In genomic region chr16:5071681-5072333, GRCh38 we compare ENCODE assay signal across 8 cellular contexts. TPM values are rescaled to one million over a fixed set of nuclear protein-coding genes. Genes with fewer than 3 reads are reported as not detected.
DNase-seq lines count a peak whose midpoint lies in the region; ATAC-seq and TF ChIP-seq lines count a peak whose summit lies in the region.

A gene with protein sequence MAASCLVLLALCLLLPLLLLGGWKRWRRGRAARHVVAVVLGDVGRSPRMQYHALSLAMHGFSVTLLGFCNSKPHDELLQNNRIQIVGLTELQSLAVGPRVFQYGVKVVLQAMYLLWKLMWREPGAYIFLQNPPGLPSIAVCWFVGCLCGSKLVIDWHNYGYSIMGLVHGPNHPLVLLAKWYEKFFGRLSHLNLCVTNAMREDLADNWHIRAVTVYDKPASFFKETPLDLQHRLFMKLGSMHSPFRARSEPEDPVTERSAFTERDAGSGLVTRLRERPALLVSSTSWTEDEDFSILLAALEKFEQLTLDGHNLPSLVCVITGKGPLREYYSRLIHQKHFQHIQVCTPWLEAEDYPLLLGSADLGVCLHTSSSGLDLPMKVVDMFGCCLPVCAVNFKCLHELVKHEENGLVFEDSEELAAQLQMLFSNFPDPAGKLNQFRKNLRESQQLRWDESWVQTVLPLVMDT (plus strand): TSS chr16:5071843. CDS start chr16:5071850, 7 bp downstream.

- TF ChIP-seq EP300 in transverse colon (IDR thresholded peaks at IDR 0.05; ENCODE audit: low read depth), result no peak

- no peaks in the 10 kb centered on the region for H3K4me1 ChIP-seq in cardiac muscle cell (ENCODE audit: low read depth)
- peaks cover 3 to 16% (median 11%) of the 10 kb centered on the region in 4 donors for H3K4me1 ChIP-seq in transverse colon

- TF ChIP-seq CTCF in NB4 (IDR thresholded peaks at IDR 0.05; ENCODE audit: low read depth, low read length) (no peak), cardiac muscle cell (IDR thresholded peaks at IDR 0.05; ENCODE audit: low read depth, low read length) (no peak), transverse colon (IDR thresholded peaks at IDR 0.05) (no peak)

- no peaks in the 10 kb centered on the region for H3K27me3 ChIP-seq in cardiac muscle cell
- H3K27me3 ChIP-seq in transverse colon, result no peaks in the 10 kb centered on the region

- H3K9me3 ChIP-seq in cardiac muscle cell (ENCODE audit: low read depth), result no peaks in the 10 kb centered on the region
- no peaks in the 10 kb centered on the region for H3K9me3 ChIP-seq in transverse colon

- H3K27ac ChIP-seq in cardiac muscle cell, result peak within 1 kb of the TSS; percentile 78
- H3K27ac ChIP-seq in transverse colon, result peak within 1 kb of the TSS; percentile 87 to 91 (median 89)

- in situ Hi-C loops in transverse colon (cut with MboI; ENCODE audit: low pct_ligation_motif_present in 1 of 4, low pct_unique_long_range_greater_than_20kb in 1 of 4, low sequenced_read_pairs in 3 of 4), result no loop called here

- DNase-seq in NB4 (ENCODE audit: low read depth) (peak; percentile 89), SW 1271 (lab: John Stamatoyannopoulos, UW) (peak; percentile 21 to 66), cardiac muscle cell (ENCODE audit: low read depth in 1 of 2, low spot score in 1 of 2) (peak; percentile 89 to 92), pons (ENCODE audit: low spot score) (peak; percentile 81), transverse colon (peak; percentile 91)
- DNase-seq in activated naive CD8-positive, alpha-beta T cell treated with anti-CD3 and anti-CD28 coated beads, Interleukin-2, amount 50 U/mL, for 16 hours (ENCODE audit: low read depth, low spot score), result peak; percentile 70

- intact Hi-C loops in transverse colon (cut with DNase I; ENCODE audit: low total_unique reads), result no loop called here

- peak within 1 kb of the TSS; percentile 96 for H3K4me3 ChIP-seq in NB4 (ENCODE audit: low read depth, low read length)
- peak within 1 kb of the TSS; percentile 81 for H3K4me3 ChIP-seq in cardiac muscle cell
- peak within 1 kb of the TSS; percentile 49 to 89 (median 64) for H3K4me3 ChIP-seq in transverse colon

- 0% methylated on average over 28 of the region's 53 CpGs; no CpG with 5 or more reads in 1 of the 2 donors for WGBS in transverse colon (ENCODE audit: low coverage in 1 of 2), 2 donors

- no peaks in the 10 kb centered on the region for H3K36me3 ChIP-seq in cardiac muscle cell
- H3K36me3 ChIP-seq in transverse colon, result peaks cover 0 to 14% (median 0%) of the 10 kb centered on the region in 4 donors

- peak; percentile 72 for ATAC-seq in HG02571 (IDR thresholded peaks at IDR 0.05; ENCODE audit: unreplicated experiment)

- TF ChIP-seq POLR2A in GM10847 (IDR thresholded peaks at IDR 0.05; ENCODE audit: extremely low read depth, insufficient read length) (peak; percentile 96), NB4 (IDR thresholded peaks at IDR 0.05; ENCODE audit: extremely low read depth, insufficient read length) (peak; percentile 93), transverse colon (IDR thresholded peaks at IDR 0.05) (peak; percentile 82)

RNA-seq across cellular contexts. Expression of the gene that starts here (rescaled TPM):
- total RNA-seq in cardiac muscle cell (16.7 and 26.5 TPM in 2 replicates), transverse colon (100 to 1,000 TPM in 1 of 4 donors, 10 to 100 TPM in 3; 24.4 to 111 (median 41.6) TPM)
- 20.0 and 20.2 TPM in 2 replicates for polyA plus RNA-seq in cardiac muscle cell

Comparison
In these comparisons a context has a peak if more than half of its experiments do, and no peak if none do; other contexts are left out.
1. Peak in every context shown above with its lines: DNase-seq, ATAC-seq, H3K4me3 ChIP-seq and H3K27ac ChIP-seq.